Comparison of ENCODE assay signal across 7 cellular contexts in the genomic region with DNA sequence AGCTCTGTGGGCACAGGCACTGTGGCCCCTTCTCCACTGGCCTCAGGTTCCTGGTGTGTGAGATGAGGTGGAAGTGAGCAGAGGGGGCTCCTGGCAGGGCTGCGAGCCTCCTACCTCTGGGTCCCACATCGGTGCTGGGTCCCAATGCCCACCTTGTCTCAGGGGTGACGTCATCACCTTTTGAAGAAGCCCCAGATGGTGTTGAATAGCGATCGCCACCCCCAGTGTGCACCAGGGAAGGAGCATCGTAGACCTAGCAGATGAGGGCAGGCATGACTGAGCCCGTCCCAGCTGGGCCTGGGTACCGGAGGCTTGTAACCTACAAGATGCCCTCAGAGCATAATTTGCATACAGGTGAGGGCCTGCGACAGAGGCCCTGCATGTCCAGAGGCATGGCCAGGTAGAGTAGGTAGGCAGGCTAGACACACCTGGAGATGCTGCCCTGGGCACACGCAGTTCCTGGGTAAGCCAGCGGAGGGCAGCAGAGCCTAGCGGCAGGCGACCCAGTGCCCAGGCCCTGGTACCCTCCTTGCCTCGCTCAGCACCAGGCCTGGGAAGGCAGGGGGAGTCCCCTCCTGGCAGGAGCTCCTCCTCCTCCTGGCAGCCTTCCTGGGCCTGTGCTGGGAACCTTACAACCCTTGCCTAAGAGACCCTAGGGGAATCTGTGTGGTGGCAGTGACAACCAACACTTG. TPM values are rescaled to one million over a fixed set of nuclear protein-coding genes. Genes with fewer than 3 reads are reported as not detected.
DNase-seq lines count a peak whose midpoint lies in the region; FAIRE-seq and TF ChIP-seq lines count a peak whose summit lies in the region.

No MANE protein-coding gene starts in this region.

- H3K36me3 ChIP-seq in SK-N-MC (ENCODE audit: insufficient read depth, low read length): no peaks in the 10 kb centered on the region

- TF ChIP-seq CTCF in GM12872 (IDR thresholded peaks at IDR 0.05; ENCODE audit: insufficient read depth, low read depth, low read length) (peak; percentile 100), glutamatergic neuron (IDR thresholded peaks at IDR 0.05; ENCODE audit: partially characterized antibody, unreplicated experiment) (peak; percentile 99), progenitor cell of endocrine pancreas (IDR thresholded peaks at IDR 0.05; ENCODE audit: unreplicated experiment) (peak; percentile 99)

- no peak overlapping the region for H3K27ac Mint-ChIP-seq in activated naive CD4-positive, alpha-beta T cell treated with anti-CD3 and anti-CD28 coated beads, Interleukin-2, amount 10 ng/mL, durations not matched to agents 7 days and 5 days
- no peak overlapping the region for H3K27ac Mint-ChIP-seq in glutamatergic neuron (ENCODE audit: unreplicated experiment)
- peak overlapping the region; percentile 7 for H3K27ac Mint-ChIP-seq in progenitor cell of endocrine pancreas

- no peaks in the 10 kb centered on the region for H3K36me3 Mint-ChIP-seq in activated naive CD4-positive, alpha-beta T cell treated with anti-CD3 and anti-CD28 coated beads, Interleukin-2, amount 10 ng/mL, durations not matched to agents 7 days and 5 days
- H3K36me3 Mint-ChIP-seq in glutamatergic neuron (ENCODE audit: unreplicated experiment): no peaks in the 10 kb centered on the region
- H3K36me3 Mint-ChIP-seq in progenitor cell of endocrine pancreas (ENCODE audit: insufficient read depth): no peaks in the 10 kb centered on the region

- no peaks in the 10 kb centered on the region for H3K9me3 Mint-ChIP-seq in activated naive CD4-positive, alpha-beta T cell treated with anti-CD3 and anti-CD28 coated beads, Interleukin-2, amount 10 ng/mL, durations not matched to agents 7 days and 5 days
- H3K9me3 Mint-ChIP-seq in glutamatergic neuron (ENCODE audit: unreplicated experiment) (peaks cover 4% of the 10 kb centered on the region), progenitor cell of endocrine pancreas (ENCODE audit: low read depth) (no peaks in the 10 kb centered on the region)

- peak; percentile 32 for DNase-seq in KG1 (lab: John Stamatoyannopoulos, UW)
- DNase-seq in SK-N-MC (ENCODE audit: low read depth, low spot score): peak; percentile 76
- peak; percentile 80 for DNase-seq in activated naive CD4-positive, alpha-beta T cell treated with anti-CD3 and anti-CD28 coated beads, Interleukin-2, amount 10 ng/mL, durations not matched to agents 7 days and 5 days
- DNase-seq in glutamatergic neuron: peak; percentile 79
- peak; percentile 81 for DNase-seq in progenitor cell of endocrine pancreas (ENCODE audit: low spot score, unreplicated experiment)
- peak; percentile 93 for DNase-seq in urothelium cell line (ENCODE audit: low spot score)

- H3K9me3 ChIP-seq in SK-N-MC (ENCODE audit: low read depth, low read length): no peaks in the 10 kb centered on the region

- CTCF ChIA-PET in activated naive CD4-positive, alpha-beta T cell treated with anti-CD3 and anti-CD28 coated beads, Interleukin-2, amount 10 ng/mL, durations not matched to agents 7 days and 5 days (lab: Charles Lee): interaction anchor here (1.0 to 1.2 kb wide), 3 partner anchors 191 to 543 kb away, joined by 3 to 9 read pairs (median 3); no protein-coding TSS in a partner anchor

- peak; percentile 91 for FAIRE-seq in urothelium cell line (lab: Jason Lieb, UNC)

- H3K27ac ChIP-seq in SK-N-MC: peak overlapping the region; percentile 86

- H3K9ac ChIP-seq in SK-N-MC (ENCODE audit: insufficient read length): peak overlapping the region; percentile 50

- peaks cover 39% of the 10 kb centered on the region for H3K27me3 Mint-ChIP-seq in activated naive CD4-positive, alpha-beta T cell treated with anti-CD3 and anti-CD28 coated beads, Interleukin-2, amount 10 ng/mL, durations not matched to agents 7 days and 5 days
- peaks cover 2% of the 10 kb centered on the region for H3K27me3 Mint-ChIP-seq in glutamatergic neuron (ENCODE audit: unreplicated experiment)
- H3K27me3 Mint-ChIP-seq in progenitor cell of endocrine pancreas: peaks cover 7% of the 10 kb centered on the region

- H3K4me1 Mint-ChIP-seq in activated naive CD4-positive, alpha-beta T cell treated with anti-CD3 and anti-CD28 coated beads, Interleukin-2, amount 10 ng/mL, durations not matched to agents 7 days and 5 days: peaks cover 7% of the 10 kb centered on the region
- H3K4me1 Mint-ChIP-seq in glutamatergic neuron (ENCODE audit: low read depth, unreplicated experiment) (peaks cover 4% of the 10 kb centered on the region), progenitor cell of endocrine pancreas (ENCODE audit: low read depth) (peaks cover 4% of the 10 kb centered on the region)

- no peak overlapping the region for H3K4me3 ChIP-seq in SK-N-MC

- no peak overlapping the region for H3K4me3 Mint-ChIP-seq in activated naive CD4-positive, alpha-beta T cell treated with anti-CD3 and anti-CD28 coated beads, Interleukin-2, amount 10 ng/mL, durations not matched to agents 7 days and 5 days
- H3K4me3 Mint-ChIP-seq in glutamatergic neuron (ENCODE audit: unreplicated experiment) (no peak overlapping the region), progenitor cell of endocrine pancreas (ENCODE audit: low read depth) (no peak overlapping the region)

RNA-seq across cellular contexts. Expression of gene TPCN2, which starts 52.5 kb away (rescaled TPM):
- total RNA-seq in glutamatergic neuron (ENCODE audit: unreplicated experiment) (17.2 TPM), progenitor cell of endocrine pancreas (19.7 and 20.9 TPM in 2 replicates)

RNA-seq across cellular contexts. Expression of gene SMIM38, which starts 54.5 kb away (rescaled TPM):
- total RNA-seq in glutamatergic neuron (ENCODE audit: unreplicated experiment) (0.32 TPM), progenitor cell of endocrine pancreas (0.65 and 1.2 TPM in 2 replicates)

Comparison
In these comparisons a context has a peak if more than half of its experiments do, and no peak if none do; other contexts are left out.
1. DNase-seq: peak in every context shown above with its lines; median percentile 93 in urothelium cell line; 81 in progenitor cell of endocrine pancreas; 80 in activated naive CD4-positive, alpha-beta T cell treated with anti-CD3 and anti-CD28 coated beads, Interleukin-2, amount 10 ng/mL, durations not matched to agents 7 days and 5 days; 79 in glutamatergic neuron; 76 in SK-N-MC; 32 in KG1.